ENCODE assay signal across 8 cellular contexts in genomic region chrX:2692221-2693122, GRCh38. TPM values are rescaled to one million over a fixed set of nuclear protein-coding genes. Genes with fewer than 3 reads are reported as not detected.
A peak's percentile ranks its signal among the peaks of the same experiment; 100 is the strongest.
DNase-seq lines count a peak whose midpoint lies in the region; ATAC-seq, FAIRE-seq and TF ChIP-seq lines count a peak whose summit lies in the region.

No MANE protein-coding gene starts in this region.

- no peak for ATAC-seq in RWPE2 (ENCODE audit: low read depth)

- no peak for TF ChIP-seq POLR2A in H54 (IDR thresholded peaks at IDR 0.05; ENCODE audit: low read depth, low read length)

- no peaks in the 10 kb centered on the region for H3K9me3 ChIP-seq in ES-I3 (ENCODE audit: control insufficient read depth, insufficient read depth, low read length)
- H3K9me3 ChIP-seq in RWPE2 (ENCODE audit: severe bottlenecking): no peaks in the 10 kb centered on the region
- H3K9me3 ChIP-seq in neuronal stem cell (replicated peaks in 1 of 2; ENCODE audit: control insufficient read depth in 2 of 2, insufficient read depth in 1 of 2, low read depth in 1 of 2, low read length in 2 of 2): no peaks in the 10 kb centered on the region

- H4K91ac ChIP-seq in neuronal stem cell (ENCODE audit: low read depth, low read length, poor library complexity): no peak overlapping the region

- no peak overlapping the region for H2BK15ac ChIP-seq in neuronal stem cell (ENCODE audit: low read length)

- H2BK5ac ChIP-seq in neuronal stem cell (ENCODE audit: low read length): no peak overlapping the region

- H2AFZ ChIP-seq in neuronal stem cell (ENCODE audit: low read length): peak overlapping the region; percentile 98

- WGBS in neuronal stem cell (ENCODE audit: extremely low coverage in 2 of 2, insufficient read length in 2 of 2, insufficient replicate concordance in 1 of 2), 2 donors: no CpG with 5 or more reads among the region's 25 CpGs

- DNase-seq in RWPE2 (ENCODE audit: low spot score): no peak
- peak; percentile 26 for DNase-seq in fibroblast of gingiva (ENCODE audit: low read depth)
- DNase-seq in neuronal stem cell (ENCODE audit: low spot score): no peak
- no peak for DNase-seq in NCI-H345 (lab: John Stamatoyannopoulos, UW)
- DNase-seq in MV-4-11 (lab: John Stamatoyannopoulos, UW): no peak
- no peak for DNase-seq in H54 (ENCODE audit: insufficient read length, low spot score)
- DNase-seq in GDM1 (lab: John Stamatoyannopoulos, UW): no peak

- H3K79me1 ChIP-seq in neuronal stem cell (ENCODE audit: low read depth, low read length): peaks cover 7% of the 10 kb centered on the region

- no peak overlapping the region for H3K14ac ChIP-seq in neuronal stem cell (ENCODE audit: low read length)

- H2BK120ac ChIP-seq in neuronal stem cell (ENCODE audit: low read depth, low read length): no peak overlapping the region

- no peaks in the 10 kb centered on the region for H3K27me3 ChIP-seq in RWPE2 (ENCODE audit: insufficient read depth, poor library complexity, severe bottlenecking)
- peaks cover 0 to 3% (median 0%) of the 10 kb centered on the region in 3 experiments for H3K27me3 ChIP-seq in neuronal stem cell (ENCODE audit: control insufficient read depth in 3 of 3, insufficient read depth in 3 of 3, low read depth in 1 of 3, low read length in 3 of 3)

- TF ChIP-seq CTCF in RWPE2 (IDR thresholded peaks at IDR 0.05; ENCODE audit: poor library complexity, severe bottlenecking): no peak

- no peak overlapping the region for H3K23ac ChIP-seq in neuronal stem cell (ENCODE audit: low read depth, low read length, poor library complexity)

- FAIRE-seq in H54 (lab: Jason Lieb, UNC): no peak

- H3K4me1 ChIP-seq in ES-I3 (ENCODE audit: insufficient read depth, low read length) (peaks cover 16% of the 10 kb centered on the region; the same call in 1 of the 2 replicates), RWPE2 (ENCODE audit: insufficient read depth, poor library complexity, severe bottlenecking) (peaks cover 31% of the 10 kb centered on the region), neuronal stem cell (ENCODE audit: control insufficient read depth in 2 of 2, insufficient read depth in 1 of 2, low read depth in 1 of 2, low read length in 2 of 2) (peaks cover 3 to 16% of the 10 kb centered on the region in 2 donors)

- H3K9ac ChIP-seq in ES-I3 (ENCODE audit: low read depth, low read length) (peak overlapping the region; percentile 89), neuronal stem cell (ENCODE audit: low read depth, low read length, poor library complexity) (peak overlapping the region; percentile 32)

- peak overlapping the region; percentile 87 for H3K4me2 ChIP-seq in neuronal stem cell (ENCODE audit: insufficient read depth, low read length, poor library complexity, severe bottlenecking)

- H3K27ac ChIP-seq in RWPE2 (ENCODE audit: poor library complexity, severe bottlenecking): peak overlapping the region; percentile 56
- H3K27ac ChIP-seq in neuronal stem cell (replicated peaks; ENCODE audit: low read length): no peak overlapping the region

- no peak overlapping the region for H3K4ac ChIP-seq in neuronal stem cell (ENCODE audit: low read length)

- H3K4me3 ChIP-seq in RWPE2 (ENCODE audit: severe bottlenecking) (peak overlapping the region; percentile 92), neuronal stem cell (ENCODE audit: low read length in 2 of 2) (peak overlapping the region; percentile 92 to 98)

- no peak overlapping the region for H3K18ac ChIP-seq in neuronal stem cell (ENCODE audit: low read length)

- H2AK5ac ChIP-seq in neuronal stem cell (ENCODE audit: low read depth, low read length): no peak overlapping the region

- no peak overlapping the region for H2BK12ac ChIP-seq in neuronal stem cell (ENCODE audit: low read length)

- H3K36me3 ChIP-seq in ES-I3 (ENCODE audit: insufficient read depth, low read length) (no peaks in the 10 kb centered on the region), RWPE2 (ENCODE audit: low read depth) (peaks cover 9% of the 10 kb centered on the region), neuronal stem cell (replicated peaks in 1 of 2; ENCODE audit: control insufficient read depth in 2 of 2, insufficient read depth in 2 of 2, low read length in 2 of 2) (peaks cover 0 to 14% of the 10 kb centered on the region in 2 donors)

- no peak overlapping the region for H4K8ac ChIP-seq in neuronal stem cell (ENCODE audit: low read depth, low read length)

RNA-seq across cellular contexts. Expression of gene CD99, which starts 1.4 kb away (rescaled TPM):
- polyA plus RNA-seq in neuronal stem cell (2013, experiment 1 of 2): 460 TPM
- 454 TPM for polyA plus RNA-seq in neuronal stem cell (2013, experiment 2 of 2)

RNA-seq across cellular contexts. Expression of gene XG, which starts 59.4 kb away (rescaled TPM):
- polyA plus RNA-seq in neuronal stem cell (2013, experiment 1 of 2): not detected
- 0.03 TPM for polyA plus RNA-seq in neuronal stem cell (2013, experiment 2 of 2)
